Comparison of ENCODE assay signal across 1 cellular context in genomic region chr3:99934984-99935797, GRCh38.
TF ChIP-seq lines count a peak whose summit lies in the region.

No MANE protein-coding gene starts in this region.

TF ChIP-seq in HepG2, 621 proteins besides CTCF, POLR2A, EP300 and RAD21 (continued from another document and continues in another):
- no peak for TF ChIP-seq DBP (CRISPR knock-in tag; IDR thresholded peaks at IDR 0.05; ENCODE audit: not compliant biosample characterization)
- no peak for TF ChIP-seq ZNF432 (CRISPR knock-in tag; IDR thresholded peaks at IDR 0.05; ENCODE audit: borderline replicate concordance)
- TF ChIP-seq GATA4 (IDR thresholded peaks at IDR 0.05; ENCODE audit: borderline replicate concordance, low read depth), result no peak
- TF ChIP-seq, protein P1, sequence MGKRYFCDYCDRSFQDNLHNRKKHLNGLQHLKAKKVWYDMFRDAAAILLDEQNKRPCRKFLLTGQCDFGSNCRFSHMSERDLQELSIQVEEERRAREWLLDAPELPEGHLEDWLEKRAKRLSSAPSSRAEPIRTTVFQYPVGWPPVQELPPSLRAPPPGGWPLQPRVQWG (CRISPR knock-in tag; IDR thresholded peaks at IDR 0.05; ENCODE audit: borderline replicate concordance, low read depth), result no peak
- peak; percentile 84 for TF ChIP-seq PPARG (CRISPR knock-in tag; conservative IDR thresholded peaks at IDR 0.05)
- peak; percentile 67 for TF ChIP-seq FOXP4 (CRISPR knock-in tag; IDR thresholded peaks at IDR 0.05)
- TF ChIP-seq ZBTB8A (CRISPR knock-in tag; IDR thresholded peaks at IDR 0.05; ENCODE audit: borderline replicate concordance, low read depth), result no peak
- TF ChIP-seq CAMTA2 (CRISPR knock-in tag; IDR thresholded peaks at IDR 0.05; ENCODE audit: borderline replicate concordance), result no peak
- TF ChIP-seq ATM (IDR thresholded peaks at IDR 0.05; ENCODE audit: borderline replicate concordance), result no peak
- TF ChIP-seq SRSF4 (IDR thresholded peaks at IDR 0.05; ENCODE audit: low read depth, low read length, poor library complexity, severe bottlenecking), result no peak
- no peak for TF ChIP-seq NKX3-1 (CRISPR knock-in tag; IDR thresholded peaks at IDR 0.05)
- no peak for TF ChIP-seq ZNF234 (CRISPR knock-in tag; conservative IDR thresholded peaks at IDR 0.05)
- TF ChIP-seq POLR2AphosphoS5 (IDR thresholded peaks at IDR 0.05; ENCODE audit: low read depth, low read length), result no peak
- no peak for TF ChIP-seq ZNF598 (CRISPR knock-in tag; IDR thresholded peaks at IDR 0.05; ENCODE audit: borderline replicate concordance)
- TF ChIP-seq ZBTB10 (CRISPR knock-in tag; IDR thresholded peaks at IDR 0.05; ENCODE audit: borderline replicate concordance), result no peak
- TF ChIP-seq CHCHD3 (CRISPR knock-in tag; IDR thresholded peaks at IDR 0.05), result no peak
- TF ChIP-seq, protein P2, sequence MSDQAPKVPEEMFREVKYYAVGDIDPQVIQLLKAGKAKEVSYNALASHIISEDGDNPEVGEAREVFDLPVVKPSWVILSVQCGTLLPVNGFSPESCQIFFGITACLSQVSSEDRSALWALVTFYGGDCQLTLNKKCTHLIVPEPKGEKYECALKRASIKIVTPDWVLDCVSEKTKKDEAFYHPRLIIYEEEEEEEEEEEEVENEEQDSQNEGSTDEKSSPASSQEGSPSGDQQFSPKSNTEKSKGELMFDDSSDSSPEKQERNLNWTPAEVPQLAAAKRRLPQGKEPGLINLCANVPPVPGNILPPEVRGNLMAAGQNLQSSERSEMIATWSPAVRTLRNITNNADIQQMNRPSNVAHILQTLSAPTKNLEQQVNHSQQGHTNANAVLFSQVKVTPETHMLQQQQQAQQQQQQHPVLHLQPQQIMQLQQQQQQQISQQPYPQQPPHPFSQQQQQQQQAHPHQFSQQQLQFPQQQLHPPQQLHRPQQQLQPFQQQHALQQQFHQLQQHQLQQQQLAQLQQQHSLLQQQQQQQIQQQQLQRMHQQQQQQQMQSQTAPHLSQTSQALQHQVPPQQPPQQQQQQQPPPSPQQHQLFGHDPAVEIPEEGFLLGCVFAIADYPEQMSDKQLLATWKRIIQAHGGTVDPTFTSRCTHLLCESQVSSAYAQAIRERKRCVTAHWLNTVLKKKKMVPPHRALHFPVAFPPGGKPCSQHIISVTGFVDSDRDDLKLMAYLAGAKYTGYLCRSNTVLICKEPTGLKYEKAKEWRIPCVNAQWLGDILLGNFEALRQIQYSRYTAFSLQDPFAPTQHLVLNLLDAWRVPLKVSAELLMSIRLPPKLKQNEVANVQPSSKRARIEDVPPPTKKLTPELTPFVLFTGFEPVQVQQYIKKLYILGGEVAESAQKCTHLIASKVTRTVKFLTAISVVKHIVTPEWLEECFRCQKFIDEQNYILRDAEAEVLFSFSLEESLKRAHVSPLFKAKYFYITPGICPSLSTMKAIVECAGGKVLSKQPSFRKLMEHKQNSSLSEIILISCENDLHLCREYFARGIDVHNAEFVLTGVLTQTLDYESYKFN (CRISPR knock-in tag; conservative IDR thresholded peaks at IDR 0.05), result peak; percentile 65
- no peak for TF ChIP-seq ZNF225 (CRISPR knock-in tag; IDR thresholded peaks at IDR 0.05)
- TF ChIP-seq ZNF850 (CRISPR knock-in tag; conservative IDR thresholded peaks at IDR 0.05), result no peak
- TF ChIP-seq ZNF441 (CRISPR knock-in tag; IDR thresholded peaks at IDR 0.05; ENCODE audit: borderline replicate concordance), result no peak
- TF ChIP-seq ZNF382 (CRISPR knock-in tag; IDR thresholded peaks at IDR 0.05; ENCODE audit: borderline replicate concordance), result no peak
- 0 out of 2 replicates have a peak, but pooled peaks have one; percentile 31 for TF ChIP-seq SMAD3 (CRISPR knock-in tag; IDR thresholded peaks at IDR 0.05)
- TF ChIP-seq MZF1 (CRISPR knock-in tag; IDR thresholded peaks at IDR 0.05; ENCODE audit: borderline replicate concordance), result no peak
- TF ChIP-seq POLR2AphosphoS2 (IDR thresholded peaks at IDR 0.05; ENCODE audit: low read depth, low read length), result no peak
- no peak for TF ChIP-seq SIN3B (IDR thresholded peaks at IDR 0.05; ENCODE audit: low read length)
- TF ChIP-seq ZKSCAN1 (IDR thresholded peaks at IDR 0.05; ENCODE audit: low read length), result no peak
- TF ChIP-seq ZMYM3 (CRISPR knock-in tag; IDR thresholded peaks at IDR 0.05), result 0 out of 2 replicates have a peak, but pooled peaks have one; percentile 13
- TF ChIP-seq ZNF619 (CRISPR knock-in tag; IDR thresholded peaks at IDR 0.05), result no peak
- TF ChIP-seq, protein P3, sequence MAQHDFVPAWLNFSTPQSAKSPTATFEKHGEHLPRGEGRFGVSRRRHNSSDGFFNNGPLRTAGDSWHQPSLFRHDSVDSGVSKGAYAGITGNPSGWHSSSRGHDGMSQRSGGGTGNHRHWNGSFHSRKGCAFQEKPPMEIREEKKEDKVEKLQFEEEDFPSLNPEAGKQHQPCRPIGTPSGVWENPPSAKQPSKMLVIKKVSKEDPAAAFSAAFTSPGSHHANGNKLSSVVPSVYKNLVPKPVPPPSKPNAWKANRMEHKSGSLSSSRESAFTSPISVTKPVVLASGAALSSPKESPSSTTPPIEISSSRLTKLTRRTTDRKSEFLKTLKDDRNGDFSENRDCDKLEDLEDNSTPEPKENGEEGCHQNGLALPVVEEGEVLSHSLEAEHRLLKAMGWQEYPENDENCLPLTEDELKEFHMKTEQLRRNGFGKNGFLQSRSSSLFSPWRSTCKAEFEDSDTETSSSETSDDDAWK (CRISPR knock-in tag; IDR thresholded peaks at IDR 0.05), result no peak
- TF ChIP-seq REL (CRISPR knock-in tag; conservative IDR thresholded peaks at IDR 0.05), result no peak
- no peak for TF ChIP-seq NFRKB (IDR thresholded peaks at IDR 0.05)
- TF ChIP-seq HOXA5 (CRISPR knock-in tag; IDR thresholded peaks at IDR 0.05), result no peak
- TF ChIP-seq ESRRA (CRISPR knock-in tag; IDR thresholded peaks at IDR 0.05; ENCODE audit: low read depth), result no peak
- TF ChIP-seq ZFP36 (IDR thresholded peaks at IDR 0.05; ENCODE audit: borderline replicate concordance, low read depth, low read length, partially characterized antibody), result no peak
- peak; percentile 40; the same call in 1 of the 2 replicates for TF ChIP-seq TARDBP (CRISPR knock-in tag; IDR thresholded peaks at IDR 0.05)
- TF ChIP-seq RBFOX2 (IDR thresholded peaks at IDR 0.05; ENCODE audit: low read depth, low read length), result no peak
- no peak for TF ChIP-seq DR1 (CRISPR knock-in tag; IDR thresholded peaks at IDR 0.05)
- peak; percentile 62 to 89 for TF ChIP-seq NR2F1 (CRISPR knock-in tag; IDR thresholded peaks at IDR 0.05)
- TF ChIP-seq ZNF558 (CRISPR knock-in tag; IDR thresholded peaks at IDR 0.05; ENCODE audit: borderline replicate concordance), result no peak
- TF ChIP-seq ZBTB1 (CRISPR knock-in tag; IDR thresholded peaks at IDR 0.05; ENCODE audit: borderline replicate concordance), result no peak
- TF ChIP-seq FOXA3 (CRISPR knock-in tag; IDR thresholded peaks at IDR 0.05), result peak; percentile 14; the same call in 1 of the 2 replicates
- TF ChIP-seq IKZF5 (CRISPR knock-in tag; IDR thresholded peaks at IDR 0.05), result no peak
- TF ChIP-seq ZNF282 (IDR thresholded peaks at IDR 0.05; ENCODE audit: partially characterized antibody), result no peak
- no peak for TF ChIP-seq ARID3A (IDR thresholded peaks at IDR 0.05; ENCODE audit: low read depth, low read length)
- TF ChIP-seq PRDM15 (CRISPR knock-in tag; IDR thresholded peaks at IDR 0.05), result no peak
- TF ChIP-seq EEA1 (CRISPR knock-in tag; IDR thresholded peaks at IDR 0.05; ENCODE audit: borderline replicate concordance), result no peak
- TF ChIP-seq ZNF7 (CRISPR knock-in tag; IDR thresholded peaks at IDR 0.05), result no peak
- TF ChIP-seq, protein P4, sequence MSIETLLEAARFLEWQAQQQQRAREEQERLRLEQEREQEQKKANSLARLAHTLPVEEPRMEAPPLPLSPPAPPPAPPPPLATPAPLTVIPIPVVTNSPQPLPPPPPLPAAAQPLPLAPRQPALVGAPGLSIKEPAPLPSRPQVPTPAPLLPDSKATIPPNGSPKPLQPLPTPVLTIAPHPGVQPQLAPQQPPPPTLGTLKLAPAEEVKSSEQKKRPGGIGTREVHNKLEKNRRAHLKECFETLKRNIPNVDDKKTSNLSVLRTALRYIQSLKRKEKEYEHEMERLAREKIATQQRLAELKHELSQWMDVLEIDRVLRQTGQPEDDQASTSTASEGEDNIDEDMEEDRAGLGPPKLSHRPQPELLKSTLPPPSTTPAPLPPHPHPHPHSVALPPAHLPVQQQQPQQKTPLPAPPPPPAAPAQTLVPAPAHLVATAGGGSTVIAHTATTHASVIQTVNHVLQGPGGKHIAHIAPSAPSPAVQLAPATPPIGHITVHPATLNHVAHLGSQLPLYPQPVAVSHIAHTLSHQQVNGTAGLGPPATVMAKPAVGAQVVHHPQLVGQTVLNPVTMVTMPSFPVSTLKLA (IDR thresholded peaks at IDR 0.05), result no peak
- no peak for TF ChIP-seq ELF4 (CRISPR knock-in tag; IDR thresholded peaks at IDR 0.05; ENCODE audit: borderline replicate concordance)
